In genomic region chr6:155187994-155188706, GRCh38 we compare ENCODE assay signal across 12 cellular contexts.
DNase-seq lines count a peak whose midpoint lies in the region; ATAC-seq, FAIRE-seq and TF ChIP-seq lines count a peak whose summit lies in the region.
"Had no signal": no experiment of that assay in that cellular context is flagged by ENCODE, and none has a peak within 500 bp of the region (broad histone marks: within the 10 kb centered on the region; RNA-seq: fewer than 3 reads in every experiment).

No MANE protein-coding gene starts in this region.

- WGBS in right cardiac atrium, result 79% methylated on average over 13 of the region's 13 CpGs
- 79 to 83% methylated on average over 13 of the region's 13 CpGs for WGBS in body of pancreas, 2 donors

- no peaks in the 10 kb centered on the region for H3K9me3 Mint-ChIP-seq in mesothelial cell of epicardium

- H3K4me1 Mint-ChIP-seq in mesothelial cell of epicardium, result peaks cover 46% of the 10 kb centered on the region

- H3K27me3 ChIP-seq in left ventricle myocardium inferior (ENCODE audit: low read depth), result no peaks in the 10 kb centered on the region
- H3K27me3 ChIP-seq in right cardiac atrium (ENCODE audit: control insufficient read depth, insufficient read depth), result no peaks in the 10 kb centered on the region
- no peaks in the 10 kb centered on the region for H3K27me3 ChIP-seq in body of pancreas
- H3K27me3 ChIP-seq: right atrium auricular region had no signal

- H3K27ac ChIP-seq in left ventricle myocardium inferior (replicated peaks), result peak overlapping the region; percentile 30
- no peak overlapping the region for H3K27ac ChIP-seq in right cardiac atrium (ENCODE audit: low read length)
- peak overlapping the region in 2 of 4 donors; percentile 8 to 33 for H3K27ac ChIP-seq in body of pancreas
- no peak overlapping the region for H3K27ac ChIP-seq in kidney (ENCODE audit: low read depth in 2 of 2, low read length in 2 of 2)
- H3K27ac ChIP-seq: C4-2B had no signal

- H3K27me3 Mint-ChIP-seq in mesothelial cell of epicardium (ENCODE audit: low read depth), result no peaks in the 10 kb centered on the region

- H3K27ac Mint-ChIP-seq in mesothelial cell of epicardium, result peak overlapping the region; percentile 72

- H3K4me3 Mint-ChIP-seq in mesothelial cell of epicardium, result no peak overlapping the region

- ATAC-seq in right cardiac atrium (no peak), body of pancreas (peak; percentile 55), HG03432 (IDR thresholded peaks at IDR 0.05; ENCODE audit: unreplicated experiment) (no peak)

- intact Hi-C loops in left ventricle myocardium inferior (cut with micrococcal nuclease), result no loop called here
- intact Hi-C loops in right cardiac atrium (cut with DNase I), result no loop called here
- intact Hi-C loops in body of pancreas (cut with DNase I), result loop anchor here (10.0 kb wide), 1 partner anchor 263 kb away; no protein-coding TSS in a partner anchor
- intact Hi-C loops in kidney (cut with DNase I), result no loop called here

- H3K36me3 ChIP-seq in left ventricle myocardium inferior (no peaks in the 10 kb centered on the region), body of pancreas (replicated peaks in 1 of 2; ENCODE audit: insufficient read depth in 1 of 2, low read depth in 2 of 2) (no peaks in the 10 kb centered on the region), kidney (ENCODE audit: control insufficient read depth in 1 of 2, insufficient read depth in 2 of 2, low read length in 2 of 2) (no peaks in the 10 kb centered on the region)
- H3K36me3 ChIP-seq: right atrium auricular region had no signal

- no peak for TF ChIP-seq POLR2A in body of pancreas (IDR thresholded peaks at IDR 0.05)

- FAIRE-seq in kidney (lab: Jason Lieb, UNC), result no peak

- H3K4me3 ChIP-seq in left ventricle myocardium inferior (no peak overlapping the region), right cardiac atrium (ENCODE audit: low read length) (no peak overlapping the region), body of pancreas (no peak overlapping the region), kidney (ENCODE audit: low read length in 2 of 2) (no peak overlapping the region)
- H3K4me3 ChIP-seq: right atrium auricular region had no signal

- peaks cover 2% of the 10 kb centered on the region for H3K36me3 Mint-ChIP-seq in mesothelial cell of epicardium

- H3K9me3 ChIP-seq in left ventricle myocardium inferior (replicated peaks) (no peaks in the 10 kb centered on the region), right cardiac atrium (ENCODE audit: control insufficient read depth, low read length) (no peaks in the 10 kb centered on the region), body of pancreas (no peaks in the 10 kb centered on the region), kidney (ENCODE audit: control insufficient read depth in 1 of 2, low read length in 2 of 2) (no peaks in the 10 kb centered on the region)
- H3K9me3 ChIP-seq: right atrium auricular region had no signal

- peaks cover 33% of the 10 kb centered on the region for H3K4me1 ChIP-seq in left ventricle myocardium inferior
- no peaks in the 10 kb centered on the region for H3K4me1 ChIP-seq in right cardiac atrium (ENCODE audit: control insufficient read depth, insufficient read depth, low read length)
- H3K4me1 ChIP-seq in body of pancreas, result peaks cover 14% of the 10 kb centered on the region
- H3K4me1 ChIP-seq in kidney (ENCODE audit: control insufficient read depth in 1 of 2, insufficient read depth in 1 of 2, low read depth in 1 of 2, low read length in 2 of 2), result peaks cover 0 to 4% of the 10 kb centered on the region in 2 donors
- H3K4me1 ChIP-seq: right atrium auricular region had no signal

- no peak overlapping the region for H3K9ac ChIP-seq in kidney (ENCODE audit: low read length in 2 of 2)

- DNase-seq in left ventricle myocardium inferior (no peak), right cardiac atrium (no peak), body of pancreas (no peak), mesothelial cell of epicardium (ENCODE audit: low spot score in 2 of 2, unreplicated experiment in 2 of 2) (no peak), kidney (no peak), SKM-1 treated with dmso at 0.1 percent for 144 hours (lab: John Stamatoyannopoulos, UW; ENCODE audit: unreplicated experiment) (no peak)
- no peak for DNase-seq in effector CD8-positive, alpha-beta T cell (lab: John Stamatoyannopoulos, UW)
- DNase-seq: NCI-H2171 treated with DMSO at 0.1 percent for 48 hours, RPMI8226 had no signal

- TF ChIP-seq CTCF in left ventricle myocardium inferior (IDR thresholded peaks at IDR 0.05; ENCODE audit: borderline replicate concordance) (no peak), body of pancreas (IDR thresholded peaks at IDR 0.05) (no peak), mesothelial cell of epicardium (IDR thresholded peaks at IDR 0.05; ENCODE audit: unreplicated experiment) (no peak), kidney (IDR thresholded peaks at IDR 0.05; ENCODE audit: borderline replicate concordance, extremely low read depth, insufficient read depth) (no peak)
